Comparison of ENCODE assay signal across 25 cellular contexts in genomic region chr10:94423627-94424026, GRCh38. TPM values are rescaled to one million over a fixed set of nuclear protein-coding genes. Genes with fewer than 3 reads are reported as not detected.
DNase-seq lines count a peak whose midpoint lies in the region; ATAC-seq and TF ChIP-seq lines count a peak whose summit lies in the region.
"Had no signal": no experiment of that assay in that cellular context is flagged by ENCODE, and none has a peak within 500 bp of the region (broad histone marks: within the 10 kb centered on the region; RNA-seq: fewer than 3 reads in every experiment).

No MANE protein-coding gene starts in this region.

- H3K27me3 ChIP-seq in osteoblast (ENCODE audit: insufficient read depth, low read length), result no peaks in the 10 kb centered on the region
- H3K27me3 ChIP-seq: cardiac muscle cell, thyroid gland had no signal

- peaks cover 0 to 7% (median 0%) of the 10 kb centered on the region in 3 donors for H3K36me3 Mint-ChIP-seq in naive thymus-derived CD8-positive, alpha-beta T cell
- no peaks in the 10 kb centered on the region for H3K36me3 Mint-ChIP-seq in activated CD4-positive, alpha-beta T cell treated with anti-CD3 and anti-CD28 coated beads, Interleukin-2, amount 10 ng/mL, durations not matched to agents 7 days and 5 days (ENCODE audit: low read depth)
- H3K36me3 Mint-ChIP-seq: activated CD8-positive, alpha-beta memory T cell treated with anti-CD3 and anti-CD28 coated beads, Interleukin-2, amount 10 ng/mL, durations not matched to agents 7 days and 5 days; CD8-positive, alpha-beta memory T cell had no signal

- no peak overlapping the region for H2AFZ ChIP-seq in osteoblast (ENCODE audit: low read length)

- no peak overlapping the region for H3K4me2 ChIP-seq in osteoblast (ENCODE audit: insufficient read depth, low read length)

- H3K27ac Mint-ChIP-seq in naive thymus-derived CD8-positive, alpha-beta T cell, result no peak overlapping the region
- no peak overlapping the region for H3K27ac Mint-ChIP-seq in activated CD4-positive, alpha-beta T cell treated with anti-CD3 and anti-CD28 coated beads, Interleukin-2, amount 10 ng/mL, durations not matched to agents 7 days and 5 days
- H3K27ac Mint-ChIP-seq: activated CD8-positive, alpha-beta memory T cell treated with anti-CD3 and anti-CD28 coated beads, Interleukin-2, amount 10 ng/mL, durations not matched to agents 7 days and 5 days; activated T-helper 2 cell treated with anti-CD3 and anti-CD28 coated beads, Interferon-gamma antibody, Interleukin-2, Interleukin-4, amounts not matched to agents 10 μg/mL and 5 μg/mL and 100 μg/mL, durations not matched to agents 14 hours and 24 hours and 36 hours; CD8-positive, alpha-beta memory T cell; nephron progenitor cell had no signal

- POLR2A ChIA-PET in naive thymus-derived CD8-positive, alpha-beta T cell (lab: Charles Lee), result no interaction called here
- POLR2A ChIA-PET in activated CD4-positive, alpha-beta T cell treated with anti-CD3 and anti-CD28 coated beads, Interleukin-2, amount 10 ng/mL, durations not matched to agents 7 days and 5 days (lab: Charles Lee), result no interaction called here

- H3K4me1 Mint-ChIP-seq in naive thymus-derived CD8-positive, alpha-beta T cell, result no peaks in the 10 kb centered on the region
- no peaks in the 10 kb centered on the region for H3K4me1 Mint-ChIP-seq in activated CD4-positive, alpha-beta T cell treated with anti-CD3 and anti-CD28 coated beads, Interleukin-2, amount 10 ng/mL, durations not matched to agents 7 days and 5 days
- H3K4me1 Mint-ChIP-seq: activated CD8-positive, alpha-beta memory T cell treated with anti-CD3 and anti-CD28 coated beads, Interleukin-2, amount 10 ng/mL, durations not matched to agents 7 days and 5 days; CD8-positive, alpha-beta memory T cell; nephron progenitor cell had no signal

- peaks cover 76% of the 10 kb centered on the region for H3K79me2 ChIP-seq in osteoblast (ENCODE audit: insufficient read depth, low read length)

- peak overlapping the region; percentile 24 for H3K27ac ChIP-seq in osteoblast (ENCODE audit: low read depth, low read length)
- H3K27ac ChIP-seq: cardiac muscle cell, epithelial cell of prostate, skin epidermis, thyroid gland had no signal

- H3K4me3 Mint-ChIP-seq in naive thymus-derived CD8-positive, alpha-beta T cell, result no peak overlapping the region
- H3K4me3 Mint-ChIP-seq in activated CD4-positive, alpha-beta T cell treated with anti-CD3 and anti-CD28 coated beads, Interleukin-2, amount 10 ng/mL, durations not matched to agents 7 days and 5 days, result no peak overlapping the region
- H3K4me3 Mint-ChIP-seq: activated CD8-positive, alpha-beta memory T cell treated with anti-CD3 and anti-CD28 coated beads, Interleukin-2, amount 10 ng/mL, durations not matched to agents 7 days and 5 days; CD8-positive, alpha-beta memory T cell; nephron progenitor cell had no signal

- peaks cover 0 to 24% (median 7%) of the 10 kb centered on the region in 9 donors for H3K9me3 Mint-ChIP-seq in naive thymus-derived CD8-positive, alpha-beta T cell
- H3K9me3 Mint-ChIP-seq in activated CD4-positive, alpha-beta T cell treated with anti-CD3 and anti-CD28 coated beads, Interleukin-2, amount 10 ng/mL, durations not matched to agents 7 days and 5 days, result peaks cover 3% of the 10 kb centered on the region

- CTCF ChIA-PET in activated CD4-positive, alpha-beta T cell treated with anti-CD3 and anti-CD28 coated beads, Interleukin-2, amount 10 ng/mL, durations not matched to agents 7 days and 5 days (lab: Charles Lee), result no interaction called here

- no peak for ATAC-seq in naive thymus-derived CD8-positive, alpha-beta T cell
- ATAC-seq in sciatic nerve, result no peak
- ATAC-seq: activated CD8-positive, alpha-beta memory T cell treated with anti-CD3 and anti-CD28 coated beads, Interleukin-2, amount 10 ng/mL, durations not matched to agents 7 days and 5 days; left lobe of liver; stimulated activated naive CD8-positive, alpha-beta T cell treated with anti-CD3 and anti-CD28 coated beads, Interleukin-15, Interleukin-2, amounts not matched to agents 100 U/mL and 50 U/mL, for 24 hours had no signal

- H3K36me3 ChIP-seq in osteoblast (ENCODE audit: insufficient read depth, low read length), result no peaks in the 10 kb centered on the region
- H3K36me3 ChIP-seq: cardiac muscle cell, thyroid gland had no signal

- no peak overlapping the region for H3K4me3 ChIP-seq in osteoblast (ENCODE audit: insufficient read depth, low read length)
- H3K4me3 ChIP-seq: cardiac muscle cell, skin epidermis, thyroid gland had no signal

- peaks cover 22% of the 10 kb centered on the region for H3K4me1 ChIP-seq in osteoblast (ENCODE audit: insufficient read depth, low read length)
- H3K4me1 ChIP-seq: thyroid gland had no signal

- TF ChIP-seq CTCF in osteoblast (IDR thresholded peaks at IDR 0.05; ENCODE audit: extremely low read depth, low read depth, low read length), result no peak

- intact Hi-C loops in sciatic nerve (cut with DNase I), result no loop called here

- no peaks in the 10 kb centered on the region for H3K9me3 ChIP-seq in osteoblast (ENCODE audit: low read depth, low read length)
- H3K9me3 ChIP-seq: thyroid gland had no signal

- DNase-seq in EH (ENCODE audit: low read depth) (peak; percentile 79), OCI-M1 (lab: John Stamatoyannopoulos, UW) (peak; percentile 40), dedifferentiated amniotic fluid mesenchymal stem cell (ENCODE audit: extremely low spot score) (peak; percentile 34), osteoblast (ENCODE audit: insufficient read length, low spot score, missing footprints) (no peak), sciatic nerve (ENCODE audit: low spot score) (no peak), RKO (ENCODE audit: low spot score) (no peak)
- no peak for DNase-seq in naive thymus-derived CD8-positive, alpha-beta T cell
- DNase-seq in activated CD4-positive, alpha-beta T cell treated with anti-CD3 and anti-CD28 coated beads, Interleukin-2, amount 10 ng/mL, durations not matched to agents 7 days and 5 days, result no peak
- DNase-seq: activated CD4-positive, alpha-beta T cell treated with anti-CD3 and anti-CD28 coated beads for 48 hours; activated CD8-positive, alpha-beta memory T cell treated with anti-CD3 and anti-CD28 coated beads, Interleukin-2, amount 10 ng/mL, durations not matched to agents 7 days and 5 days; CD8-positive, alpha-beta memory T cell; H7; NCI-H1417; NCI-H2107; NCI-H526; nephron progenitor cell; posterior cingulate gyrus; Right ventricle myocardium superior; stimulated activated naive CD8-positive, alpha-beta T cell treated with anti-CD3 and anti-CD28 coated beads, Interleukin-15, Interleukin-2, amounts not matched to agents 100 U/mL and 50 U/mL, for 24 hours; thyroid gland had no signal

- peaks cover 12 to 30% (median 20%) of the 10 kb centered on the region in 5 donors for H3K27me3 Mint-ChIP-seq in naive thymus-derived CD8-positive, alpha-beta T cell
- peaks cover 15% of the 10 kb centered on the region for H3K27me3 Mint-ChIP-seq in activated CD4-positive, alpha-beta T cell treated with anti-CD3 and anti-CD28 coated beads, Interleukin-2, amount 10 ng/mL, durations not matched to agents 7 days and 5 days
- H3K27me3 Mint-ChIP-seq: activated CD8-positive, alpha-beta memory T cell treated with anti-CD3 and anti-CD28 coated beads, Interleukin-2, amount 10 ng/mL, durations not matched to agents 7 days and 5 days had no signal

- peaks cover 19% of the 10 kb centered on the region for H4K20me1 ChIP-seq in osteoblast (ENCODE audit: insufficient read depth, low read length)

RNA-seq across cellular contexts. Expression of gene TBC1D12, which starts 21.3 kb away (rescaled TPM):
- total RNA-seq in osteoblast, result 38.6 and 43.1 TPM in 2 replicates
- total RNA-seq in naive thymus-derived CD8-positive, alpha-beta T cell, result under 1 TPM in 1 of 2 experiments, not detected in 1; 0.18 TPM
- not detected for polyA plus RNA-seq in naive thymus-derived CD8-positive, alpha-beta T cell
- under 1 TPM; 0.07 to 0.15 TPM for total RNA-seq in activated CD4-positive, alpha-beta T cell treated with anti-CD3 and anti-CD28 coated beads, Interleukin-2, amount 10 ng/mL, durations not matched to agents 7 days and 5 days
- 20.4 TPM for total RNA-seq in sciatic nerve
- polyA plus RNA-seq: CD8-positive, alpha-beta memory T cell had no signal

Comparison
In these comparisons a context has a peak if more than half of its experiments do, and no peak if none do; other contexts are left out.
1. DNase-seq: peak in EH (single experiment), OCI-M1 (single experiment) and dedifferentiated amniotic fluid mesenchymal stem cell (single experiment); none in osteoblast (single experiment), naive thymus-derived CD8-positive, alpha-beta T cell (0 of 10), activated CD4-positive, alpha-beta T cell treated with anti-CD3 and anti-CD28 coated beads, Interleukin-2, amount 10 ng/mL, durations not matched to agents 7 days and 5 days (single experiment), sciatic nerve (single experiment) and RKO (single experiment).
2. RNA of gene TBC1D12, which starts 21.3 kb away (total RNA-seq): 38.6 to 43.1 TPM in osteoblast and 20.4 TPM in sciatic nerve (single experiment); 0.18 TPM in naive thymus-derived CD8-positive, alpha-beta T cell and 0.07 to 0.15 TPM in activated CD4-positive, alpha-beta T cell treated with anti-CD3 and anti-CD28 coated beads, Interleukin-2, amount 10 ng/mL, durations not matched to agents 7 days and 5 days; every median in the first group is over 10 times any median in the second.